ENCODE assay signal across 1 cellular context in the genomic region with DNA sequence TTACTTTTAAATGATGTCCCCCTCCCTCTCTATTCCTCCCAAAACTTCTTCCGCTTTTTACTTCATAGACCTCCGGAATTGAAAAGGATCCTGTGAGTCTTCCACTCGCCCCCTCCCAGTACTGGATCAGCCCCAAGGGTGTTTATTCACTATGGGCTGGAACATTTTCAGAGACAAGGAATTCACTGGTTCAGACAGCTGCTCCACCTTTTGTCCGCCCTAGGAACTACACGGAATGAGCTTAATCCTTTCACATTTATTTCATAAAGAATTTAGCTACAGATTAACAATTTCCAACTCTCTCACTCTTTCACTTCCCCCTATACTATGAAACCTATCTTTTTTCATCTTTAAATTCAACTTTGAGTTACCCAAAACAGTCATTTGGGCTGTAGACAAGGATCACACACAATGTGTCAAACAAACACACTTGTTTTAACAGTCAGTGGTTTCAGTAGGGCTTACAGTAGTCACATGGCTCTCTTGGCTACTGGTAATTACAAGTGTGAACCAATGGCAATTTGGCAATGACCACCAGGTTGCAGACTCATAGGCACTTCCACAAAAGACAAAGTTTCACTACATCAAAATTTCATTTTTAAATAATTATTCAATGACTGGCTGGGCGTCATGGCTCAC.
TF ChIP-seq lines count a peak whose summit lies in the region.

No MANE protein-coding gene starts in this region.

TF ChIP-seq in HCT116, 20 proteins besides CTCF, POLR2A, EP300 and RAD21 (continued from another document):
- TF ChIP-seq REST (IDR thresholded peaks at IDR 0.05; ENCODE audit: low read depth) (no peak), POLR2AphosphoS5 (IDR thresholded peaks at IDR 0.05; ENCODE audit: low read depth, low read length) (0 out of 2 replicates have a peak, but pooled peaks have one; percentile 10), ZNF274 (IDR thresholded peaks at IDR 0.05; ENCODE audit: low read depth, low read length) (no peak), SP1 (IDR thresholded peaks at IDR 0.05; ENCODE audit: low read depth) (no peak), CEBPB (IDR thresholded peaks at IDR 0.05; ENCODE audit: low read depth) (no peak), FOSL1 (IDR thresholded peaks at IDR 0.05; ENCODE audit: low read depth) (0 out of 2 replicates have a peak, but pooled peaks have one; percentile 5)
- TF ChIP-seq, protein P1, sequence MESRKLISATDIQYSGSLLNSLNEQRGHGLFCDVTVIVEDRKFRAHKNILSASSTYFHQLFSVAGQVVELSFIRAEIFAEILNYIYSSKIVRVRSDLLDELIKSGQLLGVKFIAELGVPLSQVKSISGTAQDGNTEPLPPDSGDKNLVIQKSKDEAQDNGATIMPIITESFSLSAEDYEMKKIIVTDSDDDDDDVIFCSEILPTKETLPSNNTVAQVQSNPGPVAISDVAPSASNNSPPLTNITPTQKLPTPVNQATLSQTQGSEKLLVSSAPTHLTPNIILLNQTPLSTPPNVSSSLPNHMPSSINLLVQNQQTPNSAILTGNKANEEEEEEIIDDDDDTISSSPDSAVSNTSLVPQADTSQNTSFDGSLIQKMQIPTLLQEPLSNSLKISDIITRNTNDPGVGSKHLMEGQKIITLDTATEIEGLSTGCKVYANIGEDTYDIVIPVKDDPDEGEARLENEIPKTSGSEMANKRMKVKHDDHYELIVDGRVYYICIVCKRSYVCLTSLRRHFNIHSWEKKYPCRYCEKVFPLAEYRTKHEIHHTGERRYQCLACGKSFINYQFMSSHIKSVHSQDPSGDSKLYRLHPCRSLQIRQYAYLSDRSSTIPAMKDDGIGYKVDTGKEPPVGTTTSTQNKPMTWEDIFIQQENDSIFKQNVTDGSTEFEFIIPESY (IDR thresholded peaks at IDR 0.05; ENCODE audit: extremely low read depth, insufficient replicate concordance, low read length) = no peak
- TF ChIP-seq, protein P2, sequence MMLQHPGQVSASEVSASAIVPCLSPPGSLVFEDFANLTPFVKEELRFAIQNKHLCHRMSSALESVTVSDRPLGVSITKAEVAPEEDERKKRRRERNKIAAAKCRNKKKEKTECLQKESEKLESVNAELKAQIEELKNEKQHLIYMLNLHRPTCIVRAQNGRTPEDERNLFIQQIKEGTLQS (IDR thresholded peaks at IDR 0.05) = no peak
